30 cellular contexts compared by ENCODE assay signal in the genomic region with DNA sequence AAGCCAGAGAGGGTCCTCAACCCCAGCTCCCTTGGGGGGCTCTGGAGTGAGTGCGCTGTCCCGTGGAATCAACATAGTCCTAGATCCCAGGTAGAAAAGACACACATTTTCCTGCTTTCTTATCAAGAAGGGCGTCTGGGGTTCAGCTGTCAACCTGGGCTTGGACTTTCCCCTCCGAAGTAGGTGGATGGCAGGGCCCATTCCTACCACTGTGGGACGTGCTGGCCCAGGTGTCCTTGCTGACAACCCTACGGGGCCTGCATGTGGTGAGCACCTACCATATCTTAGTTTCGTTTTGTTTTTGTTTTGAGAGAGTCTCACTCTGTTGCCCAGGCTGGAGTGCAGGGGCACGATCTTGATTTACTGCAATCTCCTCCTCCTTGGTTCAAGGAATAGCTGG. TPM values are rescaled to one million over a fixed set of nuclear protein-coding genes. Genes with fewer than 3 reads are reported as not detected.
"Had no signal": no experiment of that assay in that cellular context is flagged by ENCODE, and none has a peak within 500 bp of the region (broad histone marks: within the 10 kb centered on the region; RNA-seq: fewer than 3 reads in every experiment).

No MANE protein-coding gene starts in this region.

- H3K4me1 ChIP-seq: pancreas, prostate gland, sigmoid colon, testis, transverse colon, upper lobe of right lung had no signal

- H3K27me3 ChIP-seq: pancreas, testis, thyroid gland, transverse colon had no signal

- H3K36me3 ChIP-seq: heart left ventricle, left ventricle myocardium inferior, pancreas, prostate gland, sigmoid colon, thyroid gland, transverse colon, upper lobe of right lung had no signal

- FAIRE-seq: pancreas, urothelium cell line had no signal

- ATAC-seq: heart left ventricle; natural killer cell treated with Interleukin-12 subunit alpha and Interleukin-12 subunit beta and Interleukin-15 and Interleukin-18, amount 100 ng/mL, for 72 hours; pancreas; right cardiac atrium; stimulated activated memory B cell treated with anti-CD40 and anti-IgM and Interleukin-4, amounts not matched to agents 10 μg/mL and 1 μg/mL and 100 μg/mL, for 72 hours; stimulated activated naive CD8-positive, alpha-beta T cell treated with anti-CD3 and anti-CD28 coated beads, Interleukin-15, amount 100 ng/mL, for 72 hours; upper lobe of right lung had no signal

- H3K27ac ChIP-seq: heart left ventricle, left ventricle myocardium inferior, pancreas, sigmoid colon, testis, thyroid gland, transverse colon, upper lobe of right lung had no signal

- H3K4me2 ChIP-seq: smooth muscle cell had no signal

- DNase-seq: islet precursor cell; left ventricle myocardium inferior; mesendoderm; naive B cell; nucleus accumbens; posterior cingulate gyrus; retina; sigmoid colon; stimulated activated CD4-positive, alpha-beta T cell treated with anti-CD3 and anti-CD28 coated beads, Interleukin-1b, Interleukin-23, amount 100 ng/mL, for 48 hours; stimulated activated CD4-positive, alpha-beta T cell treated with anti-CD3 and anti-CD28 coated beads, Interleukin-2, amount 100 ng/mL, for 48 hours; stimulated activated CD4-positive, alpha-beta T cell treated with anti-CD3 and anti-CD28 coated beads, Interleukin-4, amount 100 ng/mL, for 4 hours; stimulated activated CD8-positive, alpha-beta memory T cell treated with anti-CD3 and anti-CD28 coated beads, Interleukin-4, amount 100 ng/mL, for 48 hours; stimulated activated naive CD4-positive, alpha-beta T cell treated with Interleukin-2 at 50 U/mL for 16 hours; stimulated activated naive CD8-positive, alpha-beta T cell treated with anti-CD3 and anti-CD28 coated beads, Interleukin-15, amount 100 ng/mL, for 72 hours; testis; thyroid gland; transverse colon; upper lobe of right lung had no signal

- H3K9me3 ChIP-seq: heart left ventricle, left ventricle myocardium inferior, pancreas, prostate gland, sigmoid colon, testis, thyroid gland, transverse colon, upper lobe of right lung had no signal

- H3K4me3 ChIP-seq: heart left ventricle, left ventricle myocardium inferior, lung, pancreas, prostate gland, sigmoid colon, smooth muscle cell, testis, thyroid gland, transverse colon, upper lobe of right lung had no signal

RNA-seq across cellular contexts. Expression of a gene that starts 42.4 kb away (rescaled TPM):
- total RNA-seq: kidney epithelial cell; mononuclear cell; natural killer cell treated with Interleukin-12 subunit alpha and Interleukin-12 subunit beta and Interleukin-15 and Interleukin-18, amount 100 ng/mL, for 72 hours; osteoblast had no signal
- polyA plus RNA-seq: smooth muscle cell had no signal
